ENCODE assay signal across 8 cellular contexts in the genomic region with DNA sequence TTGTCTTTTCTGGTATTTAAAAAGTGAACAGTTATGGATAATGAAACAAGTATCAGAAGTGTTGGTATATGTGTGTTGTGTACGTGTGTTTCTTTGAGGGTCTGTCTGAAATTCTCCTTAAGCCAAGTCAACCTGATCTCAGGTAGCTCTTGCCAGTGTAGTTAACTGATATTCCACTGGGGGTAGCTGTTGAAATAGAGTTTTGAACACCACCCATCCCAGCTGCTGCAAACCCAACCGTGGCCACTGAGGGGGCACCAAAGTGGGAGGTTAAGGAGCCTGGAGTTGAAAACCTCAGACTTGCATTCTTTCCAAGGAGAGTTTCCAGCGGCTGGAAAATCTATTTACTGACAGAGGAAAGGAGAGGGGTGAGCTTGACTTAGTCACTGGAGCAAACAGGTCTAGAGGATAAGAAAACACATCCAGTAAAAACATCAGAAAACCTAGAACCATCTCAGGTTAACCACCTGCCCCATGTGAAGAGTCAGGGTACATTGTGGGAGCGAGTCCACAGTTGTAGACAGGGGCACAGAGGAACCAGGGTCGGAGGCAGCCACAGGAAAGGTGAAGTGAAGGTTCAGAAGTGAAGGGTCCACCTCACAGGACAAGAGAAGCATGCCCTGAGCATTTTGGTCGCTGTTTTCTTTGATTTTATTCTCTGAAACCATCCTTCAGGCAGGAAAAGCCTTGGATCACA. TPM values are rescaled to one million over a fixed set of nuclear protein-coding genes. Genes with fewer than 3 reads are reported as not detected.
DNase-seq lines count a peak whose midpoint lies in the region; ATAC-seq and TF ChIP-seq lines count a peak whose summit lies in the region.

No MANE protein-coding gene starts in this region.

- H3K9me2 ChIP-seq in hepatocyte (replicated peaks; ENCODE audit: insufficient read depth): no peaks in the 10 kb centered on the region

- H3K9me3 ChIP-seq in hepatocyte (ENCODE audit: low read depth) (no peaks in the 10 kb centered on the region), transverse colon (no peaks in the 10 kb centered on the region)

- no peaks in the 10 kb centered on the region for H3K79me2 ChIP-seq in hepatocyte

- H3K36me3 ChIP-seq in hepatocyte (replicated peaks; ENCODE audit: insufficient read depth, low read depth) (no peaks in the 10 kb centered on the region), transverse colon (no peaks in the 10 kb centered on the region)

- ATAC-seq in GM18873 (IDR thresholded peaks at IDR 0.05; ENCODE audit: low FRiP score, unreplicated experiment) (peak; percentile 83), HG03103 (IDR thresholded peaks at IDR 0.05; ENCODE audit: low read depth, unreplicated experiment) (peak; percentile 96)

- TF ChIP-seq CTCF in hepatocyte (IDR thresholded peaks at IDR 0.05; ENCODE audit: poor library complexity): peak; percentile 47
- peak; percentile 32 to 43 (median 39) for TF ChIP-seq CTCF in transverse colon (IDR thresholded peaks at IDR 0.05)

- no peak for TF ChIP-seq EP300 in transverse colon (IDR thresholded peaks at IDR 0.05; ENCODE audit: low read depth)

- in situ Hi-C loops in transverse colon (cut with MboI; ENCODE audit: low pct_ligation_motif_present in 1 of 4, low pct_unique_long_range_greater_than_20kb in 1 of 4, low sequenced_read_pairs in 3 of 4): loop anchor here in 2 of 4 donors (10.0 to 25.0 kb wide), 2 partner anchors 655 to 662 kb away; a partner anchor contains a TSS

- no peak overlapping the region for H2AFZ ChIP-seq in hepatocyte

- DNase-seq in COR-L47 (lab: John Stamatoyannopoulos, UW) (peak; percentile 57), NCI-H2171 treated with DMSO at 0.1 percent for 48 hours (lab: John Stamatoyannopoulos, UW) (peak; percentile 55), hepatocyte (ENCODE audit: low spot score) (peak; percentile 71), transverse colon (no peak), NCI-H2029 treated with DMSO at 0.1 percent for 48 hours (lab: John Stamatoyannopoulos, UW) (no peak)
- peak; percentile 60 for DNase-seq in activated CD8-positive, alpha-beta memory T cell treated with anti-CD3 and anti-CD28 coated beads, Interleukin-2, amount 50 U/mL, for 48 hours

- H3K27ac ChIP-seq in hepatocyte (no peak overlapping the region), transverse colon (no peak overlapping the region)

- H3K4me1 ChIP-seq in hepatocyte (ENCODE audit: insufficient read depth) (no peaks in the 10 kb centered on the region), transverse colon (peaks cover 0 to 5% (median 0%) of the 10 kb centered on the region in 4 donors)

- intact Hi-C loops in transverse colon (cut with DNase I; ENCODE audit: low total_unique reads): no loop called here

- no peak overlapping the region for H3K4me2 ChIP-seq in hepatocyte

- 31% methylated on average over 6 of the region's 6 CpGs for WGBS in hepatocyte (ENCODE audit: low lambda C conversion rate, missing lambda C conversion rate)
- WGBS in transverse colon (ENCODE audit: low coverage in 1 of 2), 2 donors: 36 to 47% methylated on average over 3 to 6 of the region's 6 CpGs

- H4K20me1 ChIP-seq in hepatocyte (ENCODE audit: insufficient read depth, poor library complexity, severe bottlenecking): no peaks in the 10 kb centered on the region

- TF ChIP-seq POLR2A in transverse colon (IDR thresholded peaks at IDR 0.05): no peak

- H3K27me3 ChIP-seq in hepatocyte (no peaks in the 10 kb centered on the region), transverse colon (no peaks in the 10 kb centered on the region)

- H3K4me3 ChIP-seq in hepatocyte (no peak overlapping the region), transverse colon (no peak overlapping the region)

RNA-seq across cellular contexts. Expression of a gene that starts 8.8 kb away (rescaled TPM):
- total RNA-seq in hepatocyte (27.6 and 31.3 TPM in 2 replicates), transverse colon (10 to 100 TPM; 23.8 to 33.6 (median 27.7) TPM)
- 20.9 and 23.2 TPM in 2 replicates for polyA plus RNA-seq in hepatocyte

Comparison
In these comparisons a context has a peak if more than half of its experiments do, and no peak if none do; other contexts are left out.
1. DNase-seq: peak in COR-L47 (single experiment), NCI-H2171 treated with DMSO at 0.1 percent for 48 hours (single experiment), activated CD8-positive, alpha-beta memory T cell treated with anti-CD3 and anti-CD28 coated beads, Interleukin-2, amount 50 U/mL, for 48 hours (single experiment) and hepatocyte (single experiment); none in transverse colon (single experiment) and NCI-H2029 treated with DMSO at 0.1 percent for 48 hours (single experiment).